ENCODE assay signal across 10 cellular contexts in genomic region chr16:68893710-68894705, GRCh38. TPM values are rescaled to one million over a fixed set of nuclear protein-coding genes. Genes with fewer than 3 reads are reported as not detected.
DNase-seq lines count a peak whose midpoint lies in the region; ATAC-seq and TF ChIP-seq lines count a peak whose summit lies in the region.
"Had no signal": no experiment of that assay in that cellular context is flagged by ENCODE, and none has a peak within 500 bp of the region (broad histone marks: within the 10 kb centered on the region; RNA-seq: fewer than 3 reads in every experiment).

No MANE protein-coding gene starts in this region.

- intact Hi-C loops in HCT116 (cut with micrococcal nuclease), result no loop called here
- intact Hi-C loops in mucosa of descending colon (cut with DNase I, micrococcal nuclease), result no loop called here

- H3K4me2 ChIP-seq in HCT116 (ENCODE audit: low read length) (no peak overlapping the region), fibroblast of lung (ENCODE audit: extremely low read depth, insufficient read depth, low read length) (no peak overlapping the region)

- H3K79me2 ChIP-seq in HCT116 (ENCODE audit: insufficient read depth, low read length) (no peaks in the 10 kb centered on the region), fibroblast of lung (ENCODE audit: control insufficient read depth, insufficient read depth, low read length) (no peaks in the 10 kb centered on the region)

- H3K4me3 ChIP-seq in HCT116 (replicated peaks in 1 of 2; ENCODE audit: low read depth in 1 of 2, low read length in 2 of 2), result no peak overlapping the region
- no peak overlapping the region for H3K4me3 ChIP-seq in fibroblast of lung (replicated peaks in 1 of 4; ENCODE audit: control extremely low read depth in 1 of 4, insufficient read depth in 1 of 4, low read depth in 3 of 4, low read length in 4 of 4)
- H3K4me3 ChIP-seq in mucosa of descending colon, result no peak overlapping the region
- H3K4me3 ChIP-seq: MG63 had no signal

- DNase-seq in HCT116 (ENCODE audit: low read depth, low spot score) (no peak), OCI-M1 (lab: John Stamatoyannopoulos, UW) (peak; percentile 3), fibroblast of lung (ENCODE audit: low read depth in 2 of 2) (peak; percentile 26 to 30), mucosa of descending colon (peak in 2 of 3 donors; percentile 53 to 60), NCI-H1436 treated with DMSO at 0.1 percent for 48 hours (lab: John Stamatoyannopoulos, UW) (no peak), NCI-H2107 (lab: John Stamatoyannopoulos, UW) (no peak), GM19240 (ENCODE audit: insufficient read length, low spot score) (no peak)
- DNase-seq in activated effector memory CD4-positive, alpha-beta T cell treated with Interleukin-2 at 50 U/mL for 16 hours, result no peak
- DNase-seq: MG63, T-helper 17 cell had no signal

- POLR2A ChIA-PET in HCT116 (lab: Charles Lee), result no interaction called here

- no TSS peak for BruUV-seq in HCT116 (replicated peaks; lab: Mats Ljungman, UMichigan)

- no peak for TF ChIP-seq RAD21 in HCT116 (IDR thresholded peaks at IDR 0.05; ENCODE audit: low read depth)

- H2AFZ ChIP-seq in HCT116 (ENCODE audit: low read depth, low read length, poor library complexity, severe bottlenecking) (no peak overlapping the region), fibroblast of lung (ENCODE audit: low read length) (no peak overlapping the region)

- ATAC-seq in HCT116, result no peak
- peak; percentile 80 for ATAC-seq in mucosa of descending colon
- ATAC-seq: T-helper 17 cell had no signal

- H3K27ac ChIP-seq in HCT116 (ENCODE audit: low read depth, low read length) (no peak overlapping the region), fibroblast of lung (ENCODE audit: insufficient read depth, low read length) (no peak overlapping the region)

- RAD21 ChIA-PET in HCT116 (lab: Charles Lee; ENCODE audit: low non-redundant PET in 1 of 2, low total read pairs in 2 of 2, uncharacterized antibody in 2 of 2, unreplicated experiment in 2 of 2), result no interaction called here

- TF ChIP-seq POLR2A in HCT116 (IDR thresholded peaks at IDR 0.05; ENCODE audit: borderline replicate concordance, extremely low read depth, insufficient read depth, insufficient read length), result no peak

- H3K9me2 ChIP-seq in HCT116 (ENCODE audit: insufficient read depth), result no peaks in the 10 kb centered on the region

- H3K9ac ChIP-seq in HCT116 (ENCODE audit: low read length) (no peak overlapping the region), fibroblast of lung (ENCODE audit: insufficient read depth, low read length) (no peak overlapping the region)

- CTCF ChIA-PET in HCT116 (lab: Charles Lee), result no interaction called here

- H3K36me3 ChIP-seq in HCT116 (ENCODE audit: control insufficient read depth in 1 of 2, insufficient read depth in 2 of 2, low read length in 2 of 2) (no peaks in the 10 kb centered on the region), fibroblast of lung (ENCODE audit: control insufficient read depth, insufficient read depth, low read length) (no peaks in the 10 kb centered on the region), mucosa of descending colon (ENCODE audit: low read depth) (no peaks in the 10 kb centered on the region)
- H3K36me3 ChIP-seq: MG63 had no signal

- H3K27me3 ChIP-seq in HCT116 (ENCODE audit: insufficient read depth, low read length) (no peaks in the 10 kb centered on the region), fibroblast of lung (ENCODE audit: control insufficient read depth, insufficient read depth, low read length) (no peaks in the 10 kb centered on the region)
- H3K27me3 ChIP-seq: MG63 had no signal

- H3K9me3 ChIP-seq in HCT116 (ENCODE audit: control insufficient read depth in 1 of 2, insufficient read depth in 1 of 2, low read depth in 1 of 2, low read length in 2 of 2), result no peaks in the 10 kb centered on the region
- no peaks in the 10 kb centered on the region for H3K9me3 ChIP-seq in fibroblast of lung (ENCODE audit: control insufficient read depth, insufficient read depth, low read depth, low read length)
- no peaks in the 10 kb centered on the region for H3K9me3 ChIP-seq in mucosa of descending colon
- H3K9me3 ChIP-seq: MG63 had no signal

- H3K4me1 ChIP-seq in HCT116 (ENCODE audit: control insufficient read depth in 1 of 2, insufficient read depth in 2 of 2, low read length in 2 of 2) (no peaks in the 10 kb centered on the region), fibroblast of lung (ENCODE audit: control insufficient read depth, extremely low read depth, insufficient read depth, low read length) (no peaks in the 10 kb centered on the region), mucosa of descending colon (ENCODE audit: low read depth) (no peaks in the 10 kb centered on the region)

- H4K20me1 ChIP-seq in HCT116 (ENCODE audit: insufficient read depth), result no peaks in the 10 kb centered on the region
- H4K20me1 ChIP-seq in fibroblast of lung (ENCODE audit: control insufficient read depth, extremely low read depth, insufficient read depth, low read length), result no peaks in the 10 kb centered on the region

- no peak for TF ChIP-seq CTCF in HCT116 (IDR thresholded peaks at IDR 0.05 in 2 of 3, conservative IDR thresholded peaks at IDR 0.05 in 1 of 3; ENCODE audit: borderline replicate concordance in 1 of 3, insufficient read depth in 1 of 3, low read depth in 2 of 3, low read length in 2 of 3)
- TF ChIP-seq CTCF in fibroblast of lung (conservative IDR thresholded peaks at IDR 0.05 in 1 of 2, IDR thresholded peaks at IDR 0.05 in 1 of 2; ENCODE audit: low read depth in 1 of 2, low read length in 2 of 2), result no peak
- no peak for TF ChIP-seq CTCF in mucosa of descending colon (IDR thresholded peaks at IDR 0.05)

TF ChIP-seq in HCT116, 20 proteins besides CTCF, POLR2A, EP300 and RAD21:
- TF ChIP-seq POLR2AphosphoS5 (IDR thresholded peaks at IDR 0.05; ENCODE audit: low read depth, low read length) (no peak), ATF3 (IDR thresholded peaks at IDR 0.05) (no peak), EGR1 (IDR thresholded peaks at IDR 0.05; ENCODE audit: low read depth) (no peak), REST (IDR thresholded peaks at IDR 0.05; ENCODE audit: low read depth) (peak; percentile 74)
TF ChIP-seq in HCT116: peak in this region for 1.

RNA-seq across cellular contexts. Expression of gene TANGO6, which starts 50.7 kb away (rescaled TPM):
- total RNA-seq in HCT116 (2021; ENCODE audit: unreplicated experiment) (16.4 TPM), fibroblast of lung (22.6 and 29.9 TPM in 2 replicates), mucosa of descending colon (10 to 100 TPM in 1 of 3 donors, 1 to 10 TPM in 2; 7.4 to 19.7 (median 8.2) TPM)
- 8.7 and 11.9 TPM in 2 replicates for polyA plus RNA-seq in HCT116 (2012)
- 6.5 and 8.6 TPM in 2 replicates for polyA plus RNA-seq in fibroblast of lung
- polyA plus RNA-seq in fibroblast of lung (2012), result 6.7 and 10.0 TPM in 2 replicates
- polyA minus RNA-seq in fibroblast of lung (ENCODE audit: low replicate concordance), result 51.1 and 130 TPM in 2 replicates

Comparison
In these comparisons a context has a peak if more than half of its experiments do, and no peak if none do; other contexts are left out.
1. DNase-seq: peak in OCI-M1 (single experiment), fibroblast of lung (2 of 2) and mucosa of descending colon (2 of 3); none in HCT116 (single experiment), NCI-H1436 treated with DMSO at 0.1 percent for 48 hours (single experiment), NCI-H2107 (single experiment), activated effector memory CD4-positive, alpha-beta T cell treated with Interleukin-2 at 50 U/mL for 16 hours (single experiment) and GM19240 (single experiment).